13 cellular contexts compared by ENCODE assay signal in the genomic region with DNA sequence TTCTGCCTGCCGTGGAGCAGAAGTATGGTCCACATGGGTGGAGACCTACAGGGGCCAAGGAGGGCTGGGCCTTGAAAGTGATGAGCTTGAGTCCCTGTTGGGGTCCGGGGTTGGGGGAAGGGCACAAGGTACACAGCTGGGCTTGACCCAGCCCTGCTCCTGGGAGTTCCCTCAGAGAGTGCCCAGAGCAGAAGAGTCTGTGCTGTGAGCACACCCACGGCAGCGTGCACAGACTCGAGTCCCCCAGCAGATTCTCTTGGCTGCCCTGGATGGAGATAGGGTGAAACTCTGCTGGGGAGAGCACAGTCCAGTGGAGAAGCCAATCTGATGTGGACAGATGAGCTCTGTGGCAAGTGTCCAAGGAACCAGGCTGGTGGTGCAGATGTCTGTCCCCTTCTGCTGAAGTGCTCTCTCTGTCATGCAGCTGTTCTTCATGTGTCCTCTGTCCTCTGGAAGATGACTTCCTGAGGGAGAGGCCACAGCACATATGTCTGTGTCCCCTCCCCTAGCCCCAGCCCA. TPM values are rescaled to one million over a fixed set of nuclear protein-coding genes. Genes with fewer than 3 reads are reported as not detected.
DNase-seq lines count a peak whose midpoint lies in the region; ATAC-seq and TF ChIP-seq lines count a peak whose summit lies in the region.
"Had no signal": no experiment of that assay in that cellular context is flagged by ENCODE, and none has a peak within 500 bp of the region (broad histone marks: within the 10 kb centered on the region; RNA-seq: fewer than 3 reads in every experiment).

No MANE protein-coding gene starts in this region.

- no peak overlapping the region for H2AFZ ChIP-seq in MM.1S (ENCODE audit: low read length)
- H2AFZ ChIP-seq: parathyroid adenoma had no signal

- H3K4me3 ChIP-seq in MM.1S (ENCODE audit: low read length) (no peak overlapping the region; the same call in 1 of the 2 replicates), upper lobe of left lung (no peak overlapping the region)
- H3K4me3 ChIP-seq: upper lobe of right lung had no signal

- peak overlapping the region; percentile 88 for H3K27ac Mint-ChIP-seq in activated CD4-positive, alpha-beta memory T cell treated with anti-CD3 and anti-CD28 coated beads, Interleukin-2, amount 10 ng/mL, durations not matched to agents 7 days and 5 days
- H3K27ac Mint-ChIP-seq in activated CD4-positive, alpha-beta memory T cell treated with anti-CD3 and anti-CD28 coated beads for 36 hours, result no peak overlapping the region
- peak overlapping the region; percentile 96 for H3K27ac Mint-ChIP-seq in activated CD8-positive, alpha-beta T cell treated with anti-CD3 and anti-CD28 coated beads for 36 hours
- H3K27ac Mint-ChIP-seq in natural killer cell, result peak overlapping the region; percentile 98 to 99

- H3K27me3 Mint-ChIP-seq in activated CD4-positive, alpha-beta memory T cell treated with anti-CD3 and anti-CD28 coated beads, Interleukin-2, amount 10 ng/mL, durations not matched to agents 7 days and 5 days, result no peaks in the 10 kb centered on the region
- no peaks in the 10 kb centered on the region for H3K27me3 Mint-ChIP-seq in activated CD4-positive, alpha-beta memory T cell treated with anti-CD3 and anti-CD28 coated beads for 36 hours
- H3K27me3 Mint-ChIP-seq in activated CD8-positive, alpha-beta T cell treated with anti-CD3 and anti-CD28 coated beads for 36 hours, result no peaks in the 10 kb centered on the region
- H3K27me3 Mint-ChIP-seq in natural killer cell (ENCODE audit: low read depth in 2 of 2), result no peaks in the 10 kb centered on the region

- H3K9me3 ChIP-seq in MM.1S (replicated peaks; ENCODE audit: insufficient read depth, low read length), result no peaks in the 10 kb centered on the region
- no peaks in the 10 kb centered on the region for H3K9me3 ChIP-seq in upper lobe of left lung
- H3K9me3 ChIP-seq: upper lobe of right lung had no signal

- H3K4me1 Mint-ChIP-seq in activated CD4-positive, alpha-beta memory T cell treated with anti-CD3 and anti-CD28 coated beads, Interleukin-2, amount 10 ng/mL, durations not matched to agents 7 days and 5 days, result peaks cover 96% of the 10 kb centered on the region
- peaks cover 90% of the 10 kb centered on the region for H3K4me1 Mint-ChIP-seq in activated CD4-positive, alpha-beta memory T cell treated with anti-CD3 and anti-CD28 coated beads for 36 hours (ENCODE audit: low read depth)
- peaks cover 92% of the 10 kb centered on the region for H3K4me1 Mint-ChIP-seq in activated CD8-positive, alpha-beta T cell treated with anti-CD3 and anti-CD28 coated beads for 36 hours (ENCODE audit: low read depth)
- H3K4me1 Mint-ChIP-seq in natural killer cell, result peaks cover 79 to 93% of the 10 kb centered on the region in 2 donors

- H3K27me3 ChIP-seq in MM.1S (replicated peaks; ENCODE audit: insufficient read depth, low read length), result no peaks in the 10 kb centered on the region
- no peaks in the 10 kb centered on the region for H3K27me3 ChIP-seq in upper lobe of left lung
- H3K27me3 ChIP-seq: upper lobe of right lung had no signal

- CTCF ChIA-PET in activated CD4-positive, alpha-beta memory T cell treated with anti-CD3 and anti-CD28 coated beads, Interleukin-2, amount 10 ng/mL, durations not matched to agents 7 days and 5 days (lab: Charles Lee), result interaction anchor here (0.7 to 2.7 kb wide), 7 partner anchors 8 to 25 kb away, joined by 3 to 8 read pairs (median 4); no protein-coding TSS in a partner anchor
- CTCF ChIA-PET in activated CD4-positive, alpha-beta memory T cell treated with anti-CD3 and anti-CD28 coated beads for 36 hours (lab: Charles Lee), result interaction anchor here (1.0 to 2.9 kb wide), 4 partner anchors 11 to 44 kb away, joined by 3 to 8 read pairs (median 5); no protein-coding TSS in a partner anchor
- CTCF ChIA-PET in activated CD8-positive, alpha-beta T cell treated with anti-CD3 and anti-CD28 coated beads for 36 hours (lab: Charles Lee), result interaction anchor here (0.9 to 2.8 kb wide), 7 partner anchors 11 to 97 kb away, joined by 3 to 30 read pairs (median 5); no protein-coding TSS in a partner anchor

- TF ChIP-seq POLR2A in upper lobe of left lung (IDR thresholded peaks at IDR 0.05), result no peak

- H3K36me3 Mint-ChIP-seq in activated CD4-positive, alpha-beta memory T cell treated with anti-CD3 and anti-CD28 coated beads, Interleukin-2, amount 10 ng/mL, durations not matched to agents 7 days and 5 days (ENCODE audit: low read depth), result peaks cover 52% of the 10 kb centered on the region
- peaks cover 3% of the 10 kb centered on the region for H3K36me3 Mint-ChIP-seq in activated CD4-positive, alpha-beta memory T cell treated with anti-CD3 and anti-CD28 coated beads for 36 hours
- H3K36me3 Mint-ChIP-seq in activated CD8-positive, alpha-beta T cell treated with anti-CD3 and anti-CD28 coated beads for 36 hours (ENCODE audit: low read depth), result peaks cover 14% of the 10 kb centered on the region
- H3K36me3 Mint-ChIP-seq in natural killer cell, result no peaks in the 10 kb centered on the region

- H3K4me2 ChIP-seq in MM.1S (ENCODE audit: low read depth, low read length), result peak overlapping the region; percentile 87

- TF ChIP-seq CTCF in MM.1S (IDR thresholded peaks at IDR 0.05; ENCODE audit: low read length), result no peak
- no peak for TF ChIP-seq CTCF in activated CD8-positive, alpha-beta T cell treated with anti-CD3 and anti-CD28 coated beads for 36 hours (IDR thresholded peaks at IDR 0.05)
- TF ChIP-seq CTCF in natural killer cell (IDR thresholded peaks at IDR 0.05), result no peak
- TF ChIP-seq CTCF in upper lobe of left lung (IDR thresholded peaks at IDR 0.05), result no peak

- H3F3A ChIP-seq in MM.1S (ENCODE audit: insufficient read depth, low read length), result peaks cover 53% of the 10 kb centered on the region

- H3K36me3 ChIP-seq in MM.1S (replicated peaks; ENCODE audit: insufficient read depth, low read length), result 0 out of 2 replicates have a peak, but pooled peaks cover 2% of the 10 kb centered on the region
- no peaks in the 10 kb centered on the region for H3K36me3 ChIP-seq in upper lobe of left lung
- H3K36me3 ChIP-seq: upper lobe of right lung had no signal

- H3K79me2 ChIP-seq in MM.1S (ENCODE audit: low read length), result peaks cover 100% of the 10 kb centered on the region

- TF ChIP-seq EP300 in upper lobe of left lung (IDR thresholded peaks at IDR 0.05), result no peak

- 86 to 93% methylated on average over 5 of the region's 5 CpGs for WGBS in upper lobe of left lung, 2 donors

- no peaks in the 10 kb centered on the region for H3K9me3 Mint-ChIP-seq in activated CD4-positive, alpha-beta memory T cell treated with anti-CD3 and anti-CD28 coated beads, Interleukin-2, amount 10 ng/mL, durations not matched to agents 7 days and 5 days
- no peaks in the 10 kb centered on the region for H3K9me3 Mint-ChIP-seq in activated CD4-positive, alpha-beta memory T cell treated with anti-CD3 and anti-CD28 coated beads for 36 hours
- H3K9me3 Mint-ChIP-seq in activated CD8-positive, alpha-beta T cell treated with anti-CD3 and anti-CD28 coated beads for 36 hours, result peaks cover 1% of the 10 kb centered on the region
- H3K9me3 Mint-ChIP-seq in natural killer cell, result no peaks in the 10 kb centered on the region

- peak overlapping the region; percentile 66 for H3K9ac ChIP-seq in MM.1S (ENCODE audit: low read length)
- H3K9ac ChIP-seq: parathyroid adenoma had no signal

- peak overlapping the region; percentile 37 for H3K4me3 Mint-ChIP-seq in activated CD4-positive, alpha-beta memory T cell treated with anti-CD3 and anti-CD28 coated beads, Interleukin-2, amount 10 ng/mL, durations not matched to agents 7 days and 5 days
- no peak overlapping the region for H3K4me3 Mint-ChIP-seq in activated CD4-positive, alpha-beta memory T cell treated with anti-CD3 and anti-CD28 coated beads for 36 hours
- H3K4me3 Mint-ChIP-seq in activated CD8-positive, alpha-beta T cell treated with anti-CD3 and anti-CD28 coated beads for 36 hours, result no peak overlapping the region
- peak overlapping the region; percentile 79 for H3K4me3 Mint-ChIP-seq in natural killer cell

- ATAC-seq in activated CD8-positive, alpha-beta T cell treated with anti-CD3 and anti-CD28 coated beads for 36 hours, result no peak
- ATAC-seq in natural killer cell (no peak), upper lobe of left lung (ENCODE audit: low FRiP score in 2 of 2) (no peak)
- ATAC-seq: upper lobe of right lung had no signal

- POLR2A ChIA-PET in activated CD4-positive, alpha-beta memory T cell treated with anti-CD3 and anti-CD28 coated beads, Interleukin-2, amount 10 ng/mL, durations not matched to agents 7 days and 5 days (lab: Charles Lee), result interaction anchor here (1.0 to 23.7 kb wide), 7 partner anchors 9 to 299 kb away, joined by 3 to 500 read pairs (median 4); a partner anchor contains a TSS
- POLR2A ChIA-PET in activated CD4-positive, alpha-beta memory T cell treated with anti-CD3 and anti-CD28 coated beads for 36 hours (lab: Charles Lee), result interaction anchor here (1.6 kb wide), 1 partner anchor 16 kb away, joined by 4 read pairs; no protein-coding TSS in a partner anchor
- POLR2A ChIA-PET in activated CD8-positive, alpha-beta T cell treated with anti-CD3 and anti-CD28 coated beads for 36 hours (lab: Charles Lee), result interaction anchor here (0.9 to 4.0 kb wide), 6 partner anchors 8 to 46 kb away, joined by 3 to 27 read pairs (median 14); no protein-coding TSS in a partner anchor

- peaks cover 94% of the 10 kb centered on the region for H3K4me1 ChIP-seq in MM.1S (ENCODE audit: low read length)
- H3K4me1 ChIP-seq in upper lobe of left lung, result peaks cover 17 to 62% (median 45%) of the 10 kb centered on the region in 4 donors

- intact Hi-C loops in activated CD4-positive, alpha-beta memory T cell treated with anti-CD3 and anti-CD28 coated beads for 36 hours (cut with micrococcal nuclease), result no loop called here
- intact Hi-C loops in activated CD8-positive, alpha-beta T cell treated with anti-CD3 and anti-CD28 coated beads for 36 hours (cut with micrococcal nuclease), result loop anchor here (5.0 kb wide), 1 partner anchor 60 kb away; no protein-coding TSS in a partner anchor
- intact Hi-C loops in natural killer cell (cut with micrococcal nuclease), result no loop called here

- H3K9me2 ChIP-seq in MM.1S (replicated peaks; ENCODE audit: insufficient read depth, low read length), result no peaks in the 10 kb centered on the region

- no peaks in the 10 kb centered on the region for H4K20me1 ChIP-seq in MM.1S (ENCODE audit: insufficient read depth, low read length)

- DNase-seq in activated CD4-positive, alpha-beta memory T cell treated with anti-CD3 and anti-CD28 coated beads, Interleukin-2, amount 10 ng/mL, durations not matched to agents 7 days and 5 days, result no peak
- DNase-seq in activated CD4-positive, alpha-beta memory T cell treated with anti-CD3 and anti-CD28 coated beads for 36 hours, result no peak
- DNase-seq in MM.1S (no peak), natural killer cell (no peak), HK-2 (ENCODE audit: unreplicated experiment) (no peak), upper lobe of left lung (no peak), islet precursor cell (no peak)
- DNase-seq in activated CD8-positive, alpha-beta T cell treated with anti-CD3 and anti-CD28 coated beads for 36 hours, result no peak
- DNase-seq: ACHN, DMS153, mesendoderm, upper lobe of right lung had no signal

- peak overlapping the region; percentile 98 for H3K27ac ChIP-seq in MM.1S (ENCODE audit: low read length)
- H3K27ac ChIP-seq in upper lobe of left lung, result peak overlapping the region in 1 of 4 donors; percentile 32
- H3K27ac ChIP-seq: parathyroid adenoma, upper lobe of right lung had no signal

RNA-seq across cellular contexts. Expression of a gene that starts 27.5 kb away (rescaled TPM):
- total RNA-seq in activated CD4-positive, alpha-beta memory T cell treated with anti-CD3 and anti-CD28 coated beads, Interleukin-2, amount 10 ng/mL, durations not matched to agents 7 days and 5 days, result 100 to 1,000 TPM; 123 to 127 TPM
- total RNA-seq in activated CD4-positive, alpha-beta memory T cell treated with anti-CD3 and anti-CD28 coated beads for 36 hours, result 10 to 100 TPM; 40.7 to 42.0 TPM
- total RNA-seq in activated CD8-positive, alpha-beta T cell treated with anti-CD3 and anti-CD28 coated beads for 36 hours, result 10 to 100 TPM; 46.7 to 46.9 TPM
- total RNA-seq in natural killer cell (100 to 1,000 TPM; 192 to 243 (median 225) TPM), upper lobe of left lung (10 to 100 TPM; 23.3 to 93.2 (median 36.5) TPM)

Comparison
In these comparisons a context has a peak if more than half of its experiments do, and no peak if none do; other contexts are left out.
1. H3K4me3 Mint-ChIP-seq: peak in activated CD4-positive, alpha-beta memory T cell treated with anti-CD3 and anti-CD28 coated beads, Interleukin-2, amount 10 ng/mL, durations not matched to agents 7 days and 5 days (single experiment) and natural killer cell (single experiment); none in activated CD4-positive, alpha-beta memory T cell treated with anti-CD3 and anti-CD28 coated beads for 36 hours (single experiment) and activated CD8-positive, alpha-beta T cell treated with anti-CD3 and anti-CD28 coated beads for 36 hours (single experiment).